In the genomic region with DNA sequence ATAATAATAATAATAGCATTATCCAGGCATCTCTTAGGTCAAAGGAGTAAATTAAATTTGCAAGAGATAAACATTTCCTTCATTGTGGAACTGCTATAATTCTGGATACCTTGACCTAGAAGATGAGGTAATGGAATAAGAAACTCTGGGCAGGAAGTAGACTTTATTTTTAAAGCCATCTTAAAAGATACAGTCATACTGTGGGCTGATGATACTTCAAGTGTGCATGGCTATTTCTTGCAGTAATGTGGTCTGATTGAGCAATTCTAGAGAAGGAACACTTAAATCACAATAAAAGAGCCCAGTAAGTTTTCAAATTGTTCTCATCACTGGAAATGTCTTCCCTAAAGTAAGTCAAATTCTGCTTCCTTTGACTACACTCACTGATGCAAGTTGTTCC, we compare ENCODE assay signal across 14 cellular contexts.
A peak's percentile ranks its signal among the peaks of the same experiment; 100 is the strongest.
DNase-seq lines count a peak whose midpoint lies in the region; ATAC-seq and TF ChIP-seq lines count a peak whose summit lies in the region.
"Had no signal": no experiment of that assay in that cellular context is flagged by ENCODE, and none has a peak within 500 bp of the region (broad histone marks: within the 10 kb centered on the region; RNA-seq: fewer than 3 reads in every experiment).

No MANE protein-coding gene starts in this region.

- DNase-seq in AG09309 (ENCODE audit: low read depth) (peak; percentile 55), HCEC 1CT (peak; percentile 68), SKM-1 (lab: John Stamatoyannopoulos, UW; ENCODE audit: unreplicated experiment) (peak; percentile 71), glomerular visceral epithelial cell (ENCODE audit: extremely low spot score) (peak; percentile 9), islet precursor cell (no peak), T1000 (lab: John Stamatoyannopoulos, UW) (no peak), SK-N-DZ (ENCODE audit: low spot score) (no peak)
- DNase-seq: activated gamma-delta T cell treated with Interleukin-2 at 50 U/mL for 16 hours; DMS79; NCI-H524 treated with DMSO at 0.1 percent for 48 hours; stimulated activated CD8-positive, alpha-beta memory T cell treated with anti-CD3 and anti-CD28 coated beads, Interleukin-4, amount 100 ng/mL, for 48 hours; T-helper 9 cell; upper lobe of left lung had no signal

- H3K4me3 ChIP-seq in AG09309 (ENCODE audit: control insufficient read depth, low read depth, low read length), result no peak overlapping the region
- H3K4me3 ChIP-seq: upper lobe of left lung had no signal

- no peak for ATAC-seq in GM21423 (IDR thresholded peaks at IDR 0.05; ENCODE audit: unreplicated experiment)

- no peak for TF ChIP-seq CTCF in AG09309 (IDR thresholded peaks at IDR 0.05; ENCODE audit: control insufficient read depth, insufficient read depth, low read depth, low read length, missing control alignments)

Comparison
In these comparisons a context has a peak if more than half of its experiments do, and no peak if none do; other contexts are left out.
1. DNase-seq: peak in AG09309 (single experiment), HCEC 1CT (single experiment), SKM-1 (single experiment) and glomerular visceral epithelial cell (single experiment); none in islet precursor cell (single experiment), T1000 (single experiment) and SK-N-DZ (single experiment).